In genomic region chr17:31392002-31392855, GRCh38 we compare ENCODE assay signal across 9 cellular contexts. TPM values are rescaled to one million over a fixed set of nuclear protein-coding genes. Genes with fewer than 3 reads are reported as not detected.
A peak's percentile ranks its signal among the peaks of the same experiment; 100 is the strongest.
DNase-seq lines count a peak whose midpoint lies in the region; ATAC-seq, FAIRE-seq and TF ChIP-seq lines count a peak whose summit lies in the region.
"Had no signal": no experiment of that assay in that cellular context is flagged by ENCODE, and none has a peak within 500 bp of the region (broad histone marks: within the 10 kb centered on the region; RNA-seq: fewer than 3 reads in every experiment).

No MANE protein-coding gene starts in this region.

- TF ChIP-seq POLR2A in GM12892 (IDR thresholded peaks at IDR 0.05; ENCODE audit: low read depth, low read length), result no peak

- peaks cover 0 to 11% of the 10 kb centered on the region in 2 donors for H3K27me3 ChIP-seq in right atrium auricular region

- H3K4me3 Mint-ChIP-seq in T-helper 17 cell, result peak overlapping the region; percentile 78

- H3K27me3 Mint-ChIP-seq in T-helper 17 cell, result peaks cover 58% of the 10 kb centered on the region

- H3K4me1 ChIP-seq in right atrium auricular region, result peaks cover 0 to 17% of the 10 kb centered on the region in 2 donors

- H3K4me3 ChIP-seq in right atrium auricular region, result peak overlapping the region; percentile 26 to 56
- H3K4me3 ChIP-seq in skin epidermis, result peak overlapping the region; percentile 15 to 48 (median 30)

- DNase-seq in NCI-H146 (lab: John Stamatoyannopoulos, UW) (peak; percentile 38), NCI-H146 treated with DMSO at 0.1 percent for 48 hours (lab: John Stamatoyannopoulos, UW; ENCODE audit: unreplicated experiment) (no peak), T-helper 17 cell (no peak), right atrium auricular region (ENCODE audit: low spot score) (peak; percentile 38), HCEC 1CT (no peak), GM12892 (ENCODE audit: insufficient read length) (no peak)

- no peaks in the 10 kb centered on the region for H3K36me3 ChIP-seq in right atrium auricular region

- H3K4me1 Mint-ChIP-seq in T-helper 17 cell, result peaks cover 12% of the 10 kb centered on the region

- H3K27ac ChIP-seq in right atrium auricular region (no peak overlapping the region), skin epidermis (peak overlapping the region in 2 of 21 experiments; percentile 10 to 49)

- TF ChIP-seq CTCF in right atrium auricular region (IDR thresholded peaks at IDR 0.05), result no peak

- no peak for FAIRE-seq in GM12892 (lab: Jason Lieb, UNC)
- FAIRE-seq: islet of Langerhans had no signal

- no peak overlapping the region for H3K27ac Mint-ChIP-seq in T-helper 17 cell

- H3K9me3 ChIP-seq in T-helper 17 cell (ENCODE audit: control insufficient read depth, low read length, poor library complexity, severe bottlenecking) (no peaks in the 10 kb centered on the region), right atrium auricular region (no peaks in the 10 kb centered on the region)

- ATAC-seq in T-helper 17 cell, result no peak
- no peak for ATAC-seq in GM21737 (IDR thresholded peaks at IDR 0.05; ENCODE audit: unreplicated experiment)

- peaks cover 10% of the 10 kb centered on the region for H3K36me3 Mint-ChIP-seq in T-helper 17 cell (ENCODE audit: low read depth)

RNA-seq across cellular contexts. Expression of gene RAB11FIP4, which starts 0.8 kb away (rescaled TPM):
- total RNA-seq in T-helper 17 cell (10 to 100 TPM; 47.4 to 61.9 TPM), right atrium auricular region (1 to 10 TPM; 4.4 to 7.2 TPM)
- 3.0 TPM for polyA plus RNA-seq in GM12892 (2012; ENCODE audit: missing spikeins)

Comparison
In these comparisons a context has a peak if more than half of its experiments do, and no peak if none do; other contexts are left out.
1. DNase-seq: peak in NCI-H146 (single experiment) and right atrium auricular region (single experiment); none in NCI-H146 treated with DMSO at 0.1 percent for 48 hours (single experiment), T-helper 17 cell (0 of 3), HCEC 1CT (single experiment) and GM12892 (single experiment).
2. RNA of gene RAB11FIP4, which starts 0.8 kb away (total RNA-seq): 47.4 to 61.9 TPM in T-helper 17 cell; 4.4 to 7.2 TPM in right atrium auricular region; every median in the first group is over 4 times any median in the second.